19 cellular contexts compared by ENCODE assay signal in genomic region chr1:76125441-76126215, GRCh38. TPM values are rescaled to one million over a fixed set of nuclear protein-coding genes. Genes with fewer than 3 reads are reported as not detected.
DNase-seq lines count a peak whose midpoint lies in the region; TF ChIP-seq lines count a peak whose summit lies in the region.
"Had no signal": no experiment of that assay in that cellular context is flagged by ENCODE, and none has a peak within 500 bp of the region (broad histone marks: within the 10 kb centered on the region; RNA-seq: fewer than 3 reads in every experiment).

No MANE protein-coding gene starts in this region.

- no peaks in the 10 kb centered on the region for H3K9me3 ChIP-seq in testis
- H3K9me3 ChIP-seq: HAP-1, SJSA1 had no signal

- WGBS in testis, 2 donors, result 79 to 85% methylated on average over 3 of the region's 3 CpGs

- no peaks in the 10 kb centered on the region for H3K9me3 Mint-ChIP-seq in nephron progenitor cell
- H3K9me3 Mint-ChIP-seq: CD4-positive, alpha-beta T cell had no signal

- TF ChIP-seq CTCF in nephron progenitor cell (IDR thresholded peaks at IDR 0.05), result no peak
- no peak for TF ChIP-seq CTCF in testis (IDR thresholded peaks at IDR 0.05)
- TF ChIP-seq CTCF in coronary artery (IDR thresholded peaks at IDR 0.05), result no peak

- peaks cover 24% of the 10 kb centered on the region for H3K4me1 Mint-ChIP-seq in nephron progenitor cell
- H3K4me1 Mint-ChIP-seq: B cell had no signal

- no peaks in the 10 kb centered on the region for H3K4me1 ChIP-seq in testis
- H3K4me1 ChIP-seq: HAP-1, SJSA1 had no signal

- H3K27me3 ChIP-seq in testis, result no peaks in the 10 kb centered on the region
- H3K27me3 ChIP-seq: SJSA1 had no signal

- no peak overlapping the region for H3K4me3 ChIP-seq in testis
- H3K4me3 ChIP-seq in coronary artery, result no peak overlapping the region
- H3K4me3 ChIP-seq: HAP-1, PC-9, SJSA1 had no signal

- no peaks in the 10 kb centered on the region for H3K27me3 Mint-ChIP-seq in nephron progenitor cell (ENCODE audit: low read depth, poor library complexity)
- H3K27me3 Mint-ChIP-seq: B cell; CD4-positive, alpha-beta T cell had no signal

- peak overlapping the region; percentile 81 for H3K27ac Mint-ChIP-seq in nephron progenitor cell
- H3K27ac Mint-ChIP-seq: B cell; CD4-positive, alpha-beta T cell had no signal

- H3K4me3 Mint-ChIP-seq in nephron progenitor cell, result no peak overlapping the region
- H3K4me3 Mint-ChIP-seq: B cell; CD4-positive, alpha-beta T cell had no signal

- intact Hi-C loops in testis (cut with DNase I; ENCODE audit: low total_unique reads), result no loop called here

- H3K36me3 Mint-ChIP-seq in nephron progenitor cell (ENCODE audit: low read depth), result peaks cover 27% of the 10 kb centered on the region

- no peak for TF ChIP-seq POLR2A in testis (IDR thresholded peaks at IDR 0.05)

- DNase-seq in RPMI7951 (ENCODE audit: low read depth) (peak; percentile 18), foreskin melanocyte (peak; percentile 68), nephron progenitor cell (no peak), NCI-H1048 (lab: John Stamatoyannopoulos, UW) (no peak), NK-92 (lab: John Stamatoyannopoulos, UW; ENCODE audit: unreplicated experiment) (no peak), testis (no peak), coronary artery (ENCODE audit: low spot score) (no peak)
- DNase-seq: CD4-positive, alpha-beta T cell; DMS79 treated with DMSO at 0.1 percent for 48 hours; NCI-H1417; NCI-H187 treated with DMSO at 0.1 percent for 48 hours; NCI-H446; NCI-H748 treated with DMSO at 0.1 percent for 48 hours; PC-9 had no signal

- H3K27ac ChIP-seq in testis, result no peak overlapping the region
- no peak overlapping the region for H3K27ac ChIP-seq in coronary artery
- H3K27ac ChIP-seq: HL-60, PC-9, SJSA1 had no signal

- H3K36me3 ChIP-seq in testis (ENCODE audit: low read depth, missing control alignments), result no peaks in the 10 kb centered on the region
- H3K36me3 ChIP-seq: HAP-1, SJSA1 had no signal

RNA-seq across cellular contexts. Expression of gene ST6GALNAC3, which starts 51.1 kb away (rescaled TPM):
- total RNA-seq in RPMI7951 (2014; rRNA removed; shearing (Covaris generic)), result 0.48 and 0.49 TPM in 2 replicates
- total RNA-seq in testis, result under 1 TPM; 0.74 to 0.87 TPM
- 0.46 TPM for polyA plus RNA-seq in testis (ENCODE audit: insufficient read depth, low read depth, low replicate concordance)
- total RNA-seq: G401 had no signal

Comparison
In these comparisons a context has a peak if more than half of its experiments do, and no peak if none do; other contexts are left out.
1. DNase-seq: peak in RPMI7951 (single experiment) and foreskin melanocyte (single experiment); none in nephron progenitor cell (single experiment), NCI-H1048 (single experiment), NK-92 (single experiment), testis (single experiment) and coronary artery (single experiment).